8 cellular contexts compared by ENCODE assay signal in genomic region chr17:50920041-50920410, GRCh38. TPM values are rescaled to one million over a fixed set of nuclear protein-coding genes. Genes with fewer than 3 reads are reported as not detected.
A peak's percentile ranks its signal among the peaks of the same experiment; 100 is the strongest.
DNase-seq lines count a peak whose midpoint lies in the region; ATAC-seq lines count a peak whose summit lies in the region.

No MANE protein-coding gene starts in this region.

- H3K9me3 ChIP-seq in T-helper 17 cell (ENCODE audit: control insufficient read depth, low read length, poor library complexity, severe bottlenecking) = no peaks in the 10 kb centered on the region
- no peaks in the 10 kb centered on the region for H3K9me3 ChIP-seq in right cardiac atrium (ENCODE audit: control insufficient read depth, low read length)

- H3K4me3 Mint-ChIP-seq in T-helper 17 cell = peak overlapping the region; percentile 89
- peak overlapping the region; percentile 69 for H3K4me3 Mint-ChIP-seq in stimulated activated effector memory CD8-positive, alpha-beta T cell treated with anti-CD3 and anti-CD28 coated beads, Interleukin-12 subunit alpha, Interleukin-12 subunit beta, amount 100 ng/mL, for 72 hours

- DNase-seq in NCI-H526 treated with DMSO at 0.1 percent for 48 hours (lab: John Stamatoyannopoulos, UW) = peak; percentile 63
- no peak for DNase-seq in NCI-H526 (lab: John Stamatoyannopoulos, UW)
- no peak for DNase-seq in T-helper 17 cell
- no peak for DNase-seq in right cardiac atrium
- DNase-seq in stimulated activated effector memory CD8-positive, alpha-beta T cell treated with anti-CD3 and anti-CD28 coated beads, Interleukin-12 subunit alpha, Interleukin-12 subunit beta, amount 100 ng/mL, for 72 hours (ENCODE audit: low spot score in 2 of 2) = no peak
- DNase-seq in GDM1 (lab: John Stamatoyannopoulos, UW) = no peak
- no peak for DNase-seq in occipital lobe (lab: John Stamatoyannopoulos, UW)
- no peak for DNase-seq in DMS 273 treated with DMSO at 0.1 percent for 48 hours (lab: John Stamatoyannopoulos, UW)

- H3K27me3 Mint-ChIP-seq in T-helper 17 cell = no peaks in the 10 kb centered on the region

- no peaks in the 10 kb centered on the region for H3K36me3 Mint-ChIP-seq in T-helper 17 cell (ENCODE audit: low read depth)
- H3K36me3 Mint-ChIP-seq in stimulated activated effector memory CD8-positive, alpha-beta T cell treated with anti-CD3 and anti-CD28 coated beads, Interleukin-12 subunit alpha, Interleukin-12 subunit beta, amount 100 ng/mL, for 72 hours = no peaks in the 10 kb centered on the region

- H3K9me3 Mint-ChIP-seq in stimulated activated effector memory CD8-positive, alpha-beta T cell treated with anti-CD3 and anti-CD28 coated beads, Interleukin-12 subunit alpha, Interleukin-12 subunit beta, amount 100 ng/mL, for 72 hours = no peaks in the 10 kb centered on the region

- ATAC-seq in T-helper 17 cell = no peak
- ATAC-seq in right cardiac atrium = no peak
- ATAC-seq in stimulated activated effector memory CD8-positive, alpha-beta T cell treated with anti-CD3 and anti-CD28 coated beads, Interleukin-12 subunit alpha, Interleukin-12 subunit beta, amount 100 ng/mL, for 72 hours = no peak

- peak overlapping the region; percentile 18 for H3K27ac ChIP-seq in right cardiac atrium (ENCODE audit: low read length)

- H3K27me3 ChIP-seq in right cardiac atrium (ENCODE audit: control insufficient read depth, insufficient read depth) = no peaks in the 10 kb centered on the region

- peak overlapping the region; percentile 100 for H3K27ac Mint-ChIP-seq in T-helper 17 cell
- H3K27ac Mint-ChIP-seq in stimulated activated effector memory CD8-positive, alpha-beta T cell treated with anti-CD3 and anti-CD28 coated beads, Interleukin-12 subunit alpha, Interleukin-12 subunit beta, amount 100 ng/mL, for 72 hours = peak overlapping the region; percentile 97

- 75% methylated on average over 8 of the region's 8 CpGs for WGBS in right cardiac atrium

- H3K4me1 ChIP-seq in right cardiac atrium (ENCODE audit: control insufficient read depth, insufficient read depth, low read length) = peaks cover 4% of the 10 kb centered on the region

- intact Hi-C loops in right cardiac atrium (cut with DNase I) = loop anchor here in 1 of 4 donors (10.0 kb wide), 1 partner anchor 45 kb away; no protein-coding TSS in a partner anchor

- peaks cover 40% of the 10 kb centered on the region for H3K4me1 Mint-ChIP-seq in T-helper 17 cell
- H3K4me1 Mint-ChIP-seq in stimulated activated effector memory CD8-positive, alpha-beta T cell treated with anti-CD3 and anti-CD28 coated beads, Interleukin-12 subunit alpha, Interleukin-12 subunit beta, amount 100 ng/mL, for 72 hours = peaks cover 62% of the 10 kb centered on the region

- H3K4me3 ChIP-seq in right cardiac atrium (ENCODE audit: low read length) = no peak overlapping the region

RNA-seq across cellular contexts. Expression of gene TOB1, which starts 53.9 kb away (rescaled TPM):
- total RNA-seq in T-helper 17 cell (100 to 1,000 TPM; 226 to 358 TPM), right cardiac atrium (10 to 100 TPM; 51.0 to 73.2 (median 65.0) TPM), occipital lobe (15.0 TPM)
- polyA plus RNA-seq in right cardiac atrium = 31.0 TPM
